In the genomic region with DNA sequence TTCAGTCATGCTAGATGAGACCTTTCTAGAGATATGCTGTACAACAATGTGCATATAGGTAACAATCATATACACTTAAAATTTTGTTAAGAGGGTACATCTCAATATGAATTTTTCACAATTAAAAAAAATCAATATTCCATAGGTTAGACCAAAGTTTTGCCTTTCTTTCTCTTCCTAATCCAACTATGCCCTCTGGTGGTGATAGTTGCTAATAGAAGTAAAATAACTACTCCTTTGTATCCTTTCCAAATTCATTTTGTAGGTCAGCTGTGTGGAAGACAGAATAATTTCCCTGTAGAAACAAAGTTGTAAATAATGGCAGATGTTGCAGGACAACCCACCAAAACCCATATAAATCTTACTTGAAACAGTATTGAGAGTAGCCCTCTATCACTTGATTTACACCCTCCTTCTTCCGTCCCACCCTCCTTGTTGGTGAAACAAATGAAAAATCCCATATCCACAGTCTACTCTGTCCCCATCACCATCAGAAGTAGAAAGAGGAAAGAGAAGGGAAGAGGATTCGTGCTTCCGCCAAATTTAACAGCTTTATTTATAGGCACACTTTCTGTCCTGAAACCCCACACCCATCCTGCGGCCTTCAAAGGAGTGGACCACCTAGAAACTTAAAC, we compare ENCODE assay signal across 8 cellular contexts. TPM values are rescaled to one million over a fixed set of nuclear protein-coding genes. Genes with fewer than 3 reads are reported as not detected.
DNase-seq lines count a peak whose midpoint lies in the region; ATAC-seq and TF ChIP-seq lines count a peak whose summit lies in the region.

No MANE protein-coding gene starts in this region.

- H3K4me3 ChIP-seq in BJ (ENCODE audit: low read depth, low read length) = no peak overlapping the region
- H3K4me3 ChIP-seq in HAP-1 = no peak overlapping the region
- no peak overlapping the region for H3K4me3 ChIP-seq in breast epithelium
- no peak overlapping the region for H3K4me3 ChIP-seq in tibial nerve

- H3K4me1 ChIP-seq in HAP-1 (no peaks in the 10 kb centered on the region), breast epithelium (no peaks in the 10 kb centered on the region), tibial nerve (peaks cover 0 to 8% (median 0%) of the 10 kb centered on the region in 4 donors)

- POLR2A ChIA-PET in BJ (lab: Charles Lee) = no interaction called here

- H3K27ac Mint-ChIP-seq in activated CD8-positive, alpha-beta memory T cell treated with anti-CD3 and anti-CD28 coated beads, Interleukin-2, amount 10 ng/mL, durations not matched to agents 7 days and 5 days = no peak overlapping the region

- 50 to 63% methylated on average over 4 of the region's 4 CpGs for WGBS in tibial nerve, 2 donors

- H3K36me3 Mint-ChIP-seq in activated CD8-positive, alpha-beta memory T cell treated with anti-CD3 and anti-CD28 coated beads, Interleukin-2, amount 10 ng/mL, durations not matched to agents 7 days and 5 days = no peaks in the 10 kb centered on the region

- DNase-seq in BJ (ENCODE audit: low read depth) = no peak
- DNase-seq in HAP-1 (ENCODE audit: low spot score in 2 of 2) = peak; percentile 27 to 62
- peak; percentile 69 for DNase-seq in NCI-H460 (ENCODE audit: extremely low read depth, low read depth)
- DNase-seq in breast epithelium (ENCODE audit: low spot score in 2 of 2) = no peak
- DNase-seq in kidney glomerular epithelial cell (lab: John Stamatoyannopoulos, UW) = peak; percentile 36
- DNase-seq in tibial nerve (ENCODE audit: low spot score in 2 of 2) = peak in 1 of 2 donors; percentile 68
- no peak for DNase-seq in activated CD8-positive, alpha-beta memory T cell treated with anti-CD3 and anti-CD28 coated beads, Interleukin-2, amount 10 ng/mL, durations not matched to agents 7 days and 5 days

- intact Hi-C loops in breast epithelium (cut with DNase I; ENCODE audit: low total_unique reads) = loop anchor here (5.0 kb wide), 1 partner anchor 414 kb away; a partner anchor contains a TSS

- no peaks in the 10 kb centered on the region for H3K4me1 Mint-ChIP-seq in activated CD8-positive, alpha-beta memory T cell treated with anti-CD3 and anti-CD28 coated beads, Interleukin-2, amount 10 ng/mL, durations not matched to agents 7 days and 5 days

- H3K27me3 Mint-ChIP-seq in activated CD8-positive, alpha-beta memory T cell treated with anti-CD3 and anti-CD28 coated beads, Interleukin-2, amount 10 ng/mL, durations not matched to agents 7 days and 5 days = peaks cover 3% of the 10 kb centered on the region

- H3K9me3 ChIP-seq in HAP-1 (no peaks in the 10 kb centered on the region), breast epithelium (no peaks in the 10 kb centered on the region), tibial nerve (no peaks in the 10 kb centered on the region)

- in situ Hi-C loops in HAP-1 (cut with MboI; ENCODE audit: low sequenced_read_pairs) = loop anchor here (10.0 kb wide), 2 partner anchors 1181 to 1271 kb away; no protein-coding TSS in a partner anchor

- TF ChIP-seq POLR2A in breast epithelium (IDR thresholded peaks at IDR 0.05) = no peak
- no peak for TF ChIP-seq POLR2A in tibial nerve (IDR thresholded peaks at IDR 0.05)

- H3K27me3 ChIP-seq in BJ (ENCODE audit: control insufficient read depth, insufficient read depth, low read length) (no peaks in the 10 kb centered on the region), HAP-1 (ENCODE audit: low read depth) (no peaks in the 10 kb centered on the region), breast epithelium (no peaks in the 10 kb centered on the region), tibial nerve (no peaks in the 10 kb centered on the region)

- H3K36me3 ChIP-seq in BJ (ENCODE audit: control insufficient read depth, insufficient read depth, low read length) (no peaks in the 10 kb centered on the region), HAP-1 (replicated peaks) (no peaks in the 10 kb centered on the region), breast epithelium (no peaks in the 10 kb centered on the region), tibial nerve (no peaks in the 10 kb centered on the region)

- no peak overlapping the region for H3K4me3 Mint-ChIP-seq in activated CD8-positive, alpha-beta memory T cell treated with anti-CD3 and anti-CD28 coated beads, Interleukin-2, amount 10 ng/mL, durations not matched to agents 7 days and 5 days

- no peak overlapping the region for H3K27ac ChIP-seq in breast epithelium
- no peak overlapping the region for H3K27ac ChIP-seq in tibial nerve

- TF ChIP-seq EP300 in tibial nerve (IDR thresholded peaks at IDR 0.05) = no peak

- ATAC-seq in activated CD8-positive, alpha-beta memory T cell treated with anti-CD3 and anti-CD28 coated beads, Interleukin-2, amount 10 ng/mL, durations not matched to agents 7 days and 5 days = no peak
- no peak for ATAC-seq in HG02610 (IDR thresholded peaks at IDR 0.05; ENCODE audit: unreplicated experiment)

- CTCF ChIA-PET in BJ (lab: Yijun Ruan, JAX) = interaction anchor here (0.7 to 9.4 kb wide), 15 partner anchors 10 to 455 kb away, joined by 3 to 78 read pairs (median 4); a partner anchor contains a TSS
- CTCF ChIA-PET in activated CD8-positive, alpha-beta memory T cell treated with anti-CD3 and anti-CD28 coated beads, Interleukin-2, amount 10 ng/mL, durations not matched to agents 7 days and 5 days (lab: Charles Lee) = interaction anchor here (0.8 to 1.3 kb wide), 5 partner anchors 12 to 422 kb away, joined by 3 to 5 read pairs (median 3); no protein-coding TSS in a partner anchor

- H3K9me3 Mint-ChIP-seq in activated CD8-positive, alpha-beta memory T cell treated with anti-CD3 and anti-CD28 coated beads, Interleukin-2, amount 10 ng/mL, durations not matched to agents 7 days and 5 days (ENCODE audit: low read depth) = no peaks in the 10 kb centered on the region

- peak; percentile 55 for TF ChIP-seq CTCF in BJ (IDR thresholded peaks at IDR 0.05; ENCODE audit: insufficient read depth, low read depth, low read length)
- TF ChIP-seq CTCF in breast epithelium (IDR thresholded peaks at IDR 0.05) = peak; percentile 55 to 86 (median 78)
- peak; percentile 51 to 82 (median 57) for TF ChIP-seq CTCF in tibial nerve (IDR thresholded peaks at IDR 0.05)

RNA-seq across cellular contexts. Expression of a gene that starts 34.2 kb away (rescaled TPM):
- 3.3 and 3.8 TPM in 2 replicates for polyA plus RNA-seq in BJ (2011; rRNA removed)
- 5.0 and 5.6 TPM in 2 replicates for polyA minus RNA-seq in BJ (2011; rRNA and poly(A)+ RNA removed)
- total RNA-seq in NCI-H460 (2014; rRNA removed; shearing (Covaris generic)) = 16.4 and 23.0 TPM in 2 replicates
- 11.4 and 15.4 TPM in 2 replicates for polyA plus RNA-seq in NCI-H460 (2014; cell fraction: nucleus; rRNA removed)
- total RNA-seq in breast epithelium = 10 to 100 TPM; 10.2 to 17.9 (median 15.7) TPM
- 10 to 100 TPM in 2 of 4 donors, 1 to 10 TPM in 2; 7.6 to 14.4 (median 9.8) TPM for total RNA-seq in tibial nerve
- 10 to 100 TPM; 10.5 to 11.5 TPM for total RNA-seq in activated CD8-positive, alpha-beta memory T cell treated with anti-CD3 and anti-CD28 coated beads, Interleukin-2, amount 10 ng/mL, durations not matched to agents 7 days and 5 days

Comparison
In these comparisons a context has a peak if more than half of its experiments do, and no peak if none do; other contexts are left out.
1. DNase-seq: peak in HAP-1 (2 of 2), NCI-H460 (single experiment) and kidney glomerular epithelial cell (single experiment); none in BJ (single experiment), breast epithelium (0 of 2) and activated CD8-positive, alpha-beta memory T cell treated with anti-CD3 and anti-CD28 coated beads, Interleukin-2, amount 10 ng/mL, durations not matched to agents 7 days and 5 days (single experiment).
2. Peak in every context shown above with its lines, with median percentiles within 50 percentile points of each other: CTCF ChIP-seq.